ENCODE assay signal across 23 cellular contexts in the genomic region with DNA sequence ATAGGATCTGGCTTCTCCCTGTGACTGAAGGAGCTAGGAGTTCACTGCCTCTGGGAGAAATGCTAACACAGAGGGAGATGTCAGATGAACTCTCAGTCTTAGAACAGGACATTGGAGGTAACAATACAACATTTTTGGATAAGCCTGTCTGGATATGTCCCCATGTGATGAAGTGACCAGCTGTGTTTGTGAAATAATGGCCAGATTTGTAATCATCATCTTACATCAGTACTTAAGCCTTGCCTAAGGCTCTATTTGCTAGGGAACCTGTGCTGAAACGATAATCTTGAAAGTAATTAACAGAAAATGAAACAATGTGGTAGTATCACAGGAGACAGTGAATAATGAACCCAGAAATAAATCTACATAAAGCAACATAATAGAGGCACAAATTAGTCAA.
DNase-seq lines count a peak whose midpoint lies in the region; ATAC-seq and TF ChIP-seq lines count a peak whose summit lies in the region.
"Had no signal": no experiment of that assay in that cellular context is flagged by ENCODE, and none has a peak within 500 bp of the region (broad histone marks: within the 10 kb centered on the region; RNA-seq: fewer than 3 reads in every experiment).

No MANE protein-coding gene starts in this region.

- H3K4me1 ChIP-seq in Loucy (ENCODE audit: insufficient read depth, low read length, poor library complexity, severe bottlenecking): no peaks in the 10 kb centered on the region
- H3K4me1 ChIP-seq: neural progenitor cell had no signal

- H3K4me3 ChIP-seq in Loucy (ENCODE audit: low read length, poor library complexity, severe bottlenecking) (no peak overlapping the region), epithelial cell of esophagus (ENCODE audit: low read length) (no peak overlapping the region), WERI-Rb-1 (ENCODE audit: low read depth, low read length) (no peak overlapping the region)
- H3K4me3 ChIP-seq: cardiac muscle cell, MG63, neural progenitor cell had no signal

- H3K27me3 ChIP-seq in Loucy (ENCODE audit: insufficient read depth, low read length, poor library complexity, severe bottlenecking) (no peaks in the 10 kb centered on the region), WERI-Rb-1 (ENCODE audit: insufficient read depth, low read depth, severe bottlenecking) (no peaks in the 10 kb centered on the region)
- H3K27me3 ChIP-seq: cardiac muscle cell, MG63, neural progenitor cell had no signal

- H3K36me3 ChIP-seq in Loucy (ENCODE audit: insufficient read depth, low read length) (no peaks in the 10 kb centered on the region), WERI-Rb-1 (no peaks in the 10 kb centered on the region)
- H3K36me3 ChIP-seq: cardiac muscle cell, MG63, neural progenitor cell had no signal

- no peak overlapping the region for H3K27ac ChIP-seq in WERI-Rb-1
- H3K27ac ChIP-seq: C4-2B, cardiac muscle cell, neural progenitor cell had no signal

- H3K9ac ChIP-seq in Loucy (ENCODE audit: low read depth, low read length, poor library complexity, severe bottlenecking): no peak overlapping the region
- H3K9ac ChIP-seq: neural progenitor cell had no signal

- no peaks in the 10 kb centered on the region for H4K20me1 ChIP-seq in Loucy (ENCODE audit: insufficient read depth, low read length, poor library complexity, severe bottlenecking)

- H3K9me3 ChIP-seq in Loucy (ENCODE audit: insufficient read depth, low read depth, low read length) (no peaks in the 10 kb centered on the region; the same call in 1 of the 2 replicates), WERI-Rb-1 (ENCODE audit: severe bottlenecking) (no peaks in the 10 kb centered on the region)
- H3K9me3 ChIP-seq: MG63 had no signal

- H3K9me2 ChIP-seq in Loucy (replicated peaks; ENCODE audit: low read depth, low read length): no peaks in the 10 kb centered on the region

- no peaks in the 10 kb centered on the region for H3K79me2 ChIP-seq in Loucy (ENCODE audit: insufficient read depth, low read length)

- H2AFZ ChIP-seq in Loucy (ENCODE audit: low read length): 0 out of 2 replicates have a peak overlapping the region, but pooled peaks have one; percentile 17
- H2AFZ ChIP-seq: neural progenitor cell had no signal

- in situ Hi-C loops in ACHN (cut with HindIII; ENCODE audit: low pct_ligation_motif_present, low pct_unique_long_range_greater_than_20kb, low sequenced_read_pairs): no loop called here

- no peak overlapping the region for H3K4me2 ChIP-seq in Loucy (ENCODE audit: low read depth, low read length, poor library complexity, severe bottlenecking)
- H3K4me2 ChIP-seq: neural progenitor cell had no signal

- DNase-seq in epithelial cell of esophagus (ENCODE audit: low read depth): peak; percentile 38
- DNase-seq in ACHN: no peak
- DNase-seq in WERI-Rb-1: no peak
- DNase-seq in NCI-H446 treated with DMSO at 0.1 percent for 48 hours (lab: John Stamatoyannopoulos, UW): no peak
- DNase-seq: activated B cell treated with CpG ODN at 0.5 μM for 24 hours; activated naive CD4-positive, alpha-beta T cell treated with anti-CD3 and anti-CD28 coated beads, Interleukin-2, amount 50 U/mL, for 16 hours; cortex of kidney; H9; kidney glomerular epithelial cell; MG63; NCI-H146; NCI-H2171; NCI-H526; posterior cingulate gyrus; stimulated activated CD4-positive, alpha-beta T cell treated with anti-CD3 and anti-CD28 coated beads, Interleukin-4, amount 100 ng/mL, for 4 hours; stimulated activated naive CD8-positive, alpha-beta T cell treated with anti-CD3 and anti-CD28 coated beads, Interleukin-15, Interleukin-2, amounts not matched to agents 100 U/mL and 50 U/mL, for 24 hours had no signal

- no peaks in the 10 kb centered on the region for H3F3A ChIP-seq in Loucy (ENCODE audit: low read depth)

- ATAC-seq in GM18511 (IDR thresholded peaks at IDR 0.05; ENCODE audit: unreplicated experiment) (peak; percentile 36), GM19397 (IDR thresholded peaks at IDR 0.05; ENCODE audit: unreplicated experiment) (peak; percentile 41)
- ATAC-seq: sciatic nerve; stimulated activated naive CD8-positive, alpha-beta T cell treated with anti-CD3 and anti-CD28 coated beads, Interleukin-15, Interleukin-2, amounts not matched to agents 100 U/mL and 50 U/mL, for 24 hours had no signal

- TF ChIP-seq CTCF in Loucy (conservative IDR thresholded peaks at IDR 0.05; ENCODE audit: low read length): no peak
- TF ChIP-seq CTCF in epithelial cell of esophagus (IDR thresholded peaks at IDR 0.05; ENCODE audit: insufficient read depth, low read depth, low read length, missing control alignments): no peak
- no peak for TF ChIP-seq CTCF in WERI-Rb-1 (IDR thresholded peaks at IDR 0.05; ENCODE audit: low read depth, low read length)
